ENCODE assay signal across 1 cellular context in genomic region chr20:43534016-43534415, GRCh38.
TF ChIP-seq lines count a peak whose summit lies in the region.

No MANE protein-coding gene starts in this region.

TF ChIP-seq in IMR-90, 13 proteins besides CTCF, POLR2A, EP300 and RAD21 (continued from another document):
- TF ChIP-seq ELK1 (IDR thresholded peaks at IDR 0.05; ENCODE audit: borderline replicate concordance, low read depth, low read length): no peak
- no peak for TF ChIP-seq MXI1 (IDR thresholded peaks at IDR 0.05; ENCODE audit: borderline replicate concordance, low read depth, low read length)
